Comparison of ENCODE assay signal across 7 cellular contexts in genomic region chrY:18326284-18326882, GRCh38.
DNase-seq lines count a peak whose midpoint lies in the region; ATAC-seq, FAIRE-seq and TF ChIP-seq lines count a peak whose summit lies in the region.
"Not testable (repeated sequence)": the region's sequence is repeated elsewhere in the genome, so short reads cannot be mapped to it uniquely, and the experiment has no call there.

No MANE protein-coding gene starts in this region.

- not testable (repeated sequence) for TF ChIP-seq POLR2A in GM12891 (IDR thresholded peaks at IDR 0.05; ENCODE audit: low read depth, low read length)

- peak; percentile 61 for ATAC-seq in GM21367 (IDR thresholded peaks at IDR 0.05; ENCODE audit: unreplicated experiment)
- peak; percentile 83 for ATAC-seq in HG02642 (IDR thresholded peaks at IDR 0.05; ENCODE audit: poor library complexity, unreplicated experiment)
- peak; percentile 80 for ATAC-seq in HG03066 (IDR thresholded peaks at IDR 0.05; ENCODE audit: low read depth, unreplicated experiment)
- ATAC-seq in activated naive CD4-positive, alpha-beta T cell treated with anti-CD3 and anti-CD28 coated beads, Interleukin-2, amount 50 U/mL, for 72 hours, result peak; percentile 56 to 67
- peak; percentile 42 for ATAC-seq in left ventricle myocardium superior

- H3K27ac Mint-ChIP-seq in activated naive CD4-positive, alpha-beta T cell treated with anti-CD3 and anti-CD28 coated beads, Interleukin-2, amount 50 U/mL, for 72 hours, result not testable (repeated sequence)

- H3K9me3 Mint-ChIP-seq in activated naive CD4-positive, alpha-beta T cell treated with anti-CD3 and anti-CD28 coated beads, Interleukin-2, amount 50 U/mL, for 72 hours, result not testable (repeated sequence)

- intact Hi-C loops in left ventricle myocardium superior (cut with micrococcal nuclease), result not testable (repeated sequence)

- not testable (repeated sequence) for H3K36me3 Mint-ChIP-seq in activated naive CD4-positive, alpha-beta T cell treated with anti-CD3 and anti-CD28 coated beads, Interleukin-2, amount 50 U/mL, for 72 hours

- DNase-seq in GM12891 (ENCODE audit: insufficient read length, low spot score); RCC 7860 (ENCODE audit: low spot score); activated naive CD4-positive, alpha-beta T cell treated with anti-CD3 and anti-CD28 coated beads, Interleukin-2, amount 50 U/mL, for 72 hours (ENCODE audit: low spot score in 2 of 2); left ventricle myocardium superior: not testable (repeated sequence)

- FAIRE-seq in GM12891 (lab: Jason Lieb, UNC) (peak; percentile 87), RCC 7860 (lab: Jason Lieb, UNC) (peak; percentile 89)
